ENCODE assay signal across 1 cellular context in genomic region chr1:234478481-234479309, GRCh38.
TF ChIP-seq lines count a peak whose summit lies in the region.

Gene TARBP1, minus strand, starts transcription at chr1:234479179. Its CDS starts 76 bp downstream, at chr1:234479103.

TF ChIP-seq in HEK293, 187 proteins besides CTCF, POLR2A, EP300 and RAD21 (continued from another document and continues in another):
- TF ChIP-seq, protein P1, sequence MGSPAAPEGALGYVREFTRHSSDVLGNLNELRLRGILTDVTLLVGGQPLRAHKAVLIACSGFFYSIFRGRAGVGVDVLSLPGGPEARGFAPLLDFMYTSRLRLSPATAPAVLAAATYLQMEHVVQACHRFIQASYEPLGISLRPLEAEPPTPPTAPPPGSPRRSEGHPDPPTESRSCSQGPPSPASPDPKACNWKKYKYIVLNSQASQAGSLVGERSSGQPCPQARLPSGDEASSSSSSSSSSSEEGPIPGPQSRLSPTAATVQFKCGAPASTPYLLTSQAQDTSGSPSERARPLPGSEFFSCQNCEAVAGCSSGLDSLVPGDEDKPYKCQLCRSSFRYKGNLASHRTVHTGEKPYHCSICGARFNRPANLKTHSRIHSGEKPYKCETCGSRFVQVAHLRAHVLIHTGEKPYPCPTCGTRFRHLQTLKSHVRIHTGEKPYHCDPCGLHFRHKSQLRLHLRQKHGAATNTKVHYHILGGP (tag by site-specific recombination; IDR thresholded peaks at IDR 0.05): no peak
- TF ChIP-seq ZNF366 (tag by site-specific recombination; conservative IDR thresholded peaks at IDR 0.05): no peak
- TF ChIP-seq ZEB2 (tag by site-specific recombination; IDR thresholded peaks at IDR 0.05): peak; percentile 28; the same call in 1 of the 2 replicates
- no peak for TF ChIP-seq ZFP41 (tag by site-specific recombination; IDR thresholded peaks at IDR 0.05; ENCODE audit: borderline replicate concordance)
- no peak for TF ChIP-seq ZNF138 (tag by site-specific recombination; IDR thresholded peaks at IDR 0.05; ENCODE audit: borderline replicate concordance)
- TF ChIP-seq ZNF600 (tag by site-specific recombination; IDR thresholded peaks at IDR 0.05): peak; percentile 68
- TF ChIP-seq OSR2 (tag by site-specific recombination; IDR thresholded peaks at IDR 0.05): no peak
- TF ChIP-seq ZNF155 (tag by site-specific recombination; IDR thresholded peaks at IDR 0.05): no peak
- no peak for TF ChIP-seq KLF9 (tag by site-specific recombination; IDR thresholded peaks at IDR 0.05; ENCODE audit: low read depth)
- no peak for TF ChIP-seq ZNF521 (tag by site-specific recombination; IDR thresholded peaks at IDR 0.05)
- TF ChIP-seq ZNF571 (tag by site-specific recombination; IDR thresholded peaks at IDR 0.05): no peak
- no peak for TF ChIP-seq ZNF354C (tag by site-specific recombination; IDR thresholded peaks at IDR 0.05; ENCODE audit: borderline replicate concordance, low read depth)
- TF ChIP-seq, protein P2, sequence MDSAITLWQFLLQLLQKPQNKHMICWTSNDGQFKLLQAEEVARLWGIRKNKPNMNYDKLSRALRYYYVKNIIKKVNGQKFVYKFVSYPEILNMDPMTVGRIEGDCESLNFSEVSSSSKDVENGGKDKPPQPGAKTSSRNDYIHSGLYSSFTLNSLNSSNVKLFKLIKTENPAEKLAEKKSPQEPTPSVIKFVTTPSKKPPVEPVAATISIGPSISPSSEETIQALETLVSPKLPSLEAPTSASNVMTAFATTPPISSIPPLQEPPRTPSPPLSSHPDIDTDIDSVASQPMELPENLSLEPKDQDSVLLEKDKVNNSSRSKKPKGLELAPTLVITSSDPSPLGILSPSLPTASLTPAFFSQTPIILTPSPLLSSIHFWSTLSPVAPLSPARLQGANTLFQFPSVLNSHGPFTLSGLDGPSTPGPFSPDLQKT (IDR thresholded peaks at IDR 0.05; ENCODE audit: borderline replicate concordance, low read depth, low read length): no peak
- TF ChIP-seq ZBTB17 (tag by site-specific recombination; IDR thresholded peaks at IDR 0.05): no peak
- no peak for TF ChIP-seq ZNF510 (tag by site-specific recombination; IDR thresholded peaks at IDR 0.05; ENCODE audit: insufficient replicate concordance)
- TF ChIP-seq, protein P3, sequence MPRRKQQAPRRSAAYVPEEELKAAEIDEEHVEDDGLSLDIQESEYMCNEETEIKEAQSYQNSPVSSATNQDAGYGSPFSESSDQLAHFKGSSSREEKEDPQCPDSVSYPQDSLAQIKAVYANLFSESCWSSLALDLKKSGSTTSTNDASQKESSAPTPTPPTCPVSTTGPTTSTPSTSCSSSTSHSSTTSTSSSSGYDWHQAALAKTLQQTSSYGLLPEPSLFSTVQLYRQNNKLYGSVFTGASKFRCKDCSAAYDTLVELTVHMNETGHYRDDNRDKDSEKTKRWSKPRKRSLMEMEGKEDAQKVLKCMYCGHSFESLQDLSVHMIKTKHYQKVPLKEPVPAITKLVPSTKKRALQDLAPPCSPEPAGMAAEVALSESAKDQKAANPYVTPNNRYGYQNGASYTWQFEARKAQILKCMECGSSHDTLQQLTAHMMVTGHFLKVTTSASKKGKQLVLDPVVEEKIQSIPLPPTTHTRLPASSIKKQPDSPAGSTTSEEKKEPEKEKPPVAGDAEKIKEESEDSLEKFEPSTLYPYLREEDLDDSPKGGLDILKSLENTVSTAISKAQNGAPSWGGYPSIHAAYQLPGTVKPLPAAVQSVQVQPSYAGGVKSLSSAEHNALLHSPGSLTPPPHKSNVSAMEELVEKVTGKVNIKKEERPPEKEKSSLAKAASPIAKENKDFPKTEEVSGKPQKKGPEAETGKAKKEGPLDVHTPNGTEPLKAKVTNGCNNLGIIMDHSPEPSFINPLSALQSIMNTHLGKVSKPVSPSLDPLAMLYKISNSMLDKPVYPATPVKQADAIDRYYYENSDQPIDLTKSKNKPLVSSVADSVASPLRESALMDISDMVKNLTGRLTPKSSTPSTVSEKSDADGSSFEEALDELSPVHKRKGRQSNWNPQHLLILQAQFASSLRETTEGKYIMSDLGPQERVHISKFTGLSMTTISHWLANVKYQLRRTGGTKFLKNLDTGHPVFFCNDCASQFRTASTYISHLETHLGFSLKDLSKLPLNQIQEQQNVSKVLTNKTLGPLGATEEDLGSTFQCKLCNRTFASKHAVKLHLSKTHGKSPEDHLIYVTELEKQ (tag by site-specific recombination; IDR thresholded peaks at IDR 0.05; ENCODE audit: borderline replicate concordance): no peak
- no peak for TF ChIP-seq ZNF335 (tag by site-specific recombination; conservative IDR thresholded peaks at IDR 0.05)
- no peak for TF ChIP-seq ZNF114 (tag by site-specific recombination; IDR thresholded peaks at IDR 0.05)
- TF ChIP-seq ZFP3 (tag by site-specific recombination; IDR thresholded peaks at IDR 0.05; ENCODE audit: low read depth): no peak
- TF ChIP-seq TCF7L2 (IDR thresholded peaks at IDR 0.05; ENCODE audit: borderline replicate concordance, low read depth, low read length): no peak
- TF ChIP-seq ZNF362 (tag by site-specific recombination; IDR thresholded peaks at IDR 0.05): no peak
- no peak for TF ChIP-seq ZNF132 (tag by site-specific recombination; IDR thresholded peaks at IDR 0.05; ENCODE audit: borderline replicate concordance)
- TF ChIP-seq REPIN1 (tag by site-specific recombination; IDR thresholded peaks at IDR 0.05; ENCODE audit: low read depth): no peak
- peak; percentile 28; the same call in 1 of the 2 replicates for TF ChIP-seq ZNF629 (tag by site-specific recombination; IDR thresholded peaks at IDR 0.05)
- peak; percentile 35; the same call in 1 of the 2 replicates for TF ChIP-seq KLF8 (tag by site-specific recombination; IDR thresholded peaks at IDR 0.05)
- TF ChIP-seq, protein P4, sequence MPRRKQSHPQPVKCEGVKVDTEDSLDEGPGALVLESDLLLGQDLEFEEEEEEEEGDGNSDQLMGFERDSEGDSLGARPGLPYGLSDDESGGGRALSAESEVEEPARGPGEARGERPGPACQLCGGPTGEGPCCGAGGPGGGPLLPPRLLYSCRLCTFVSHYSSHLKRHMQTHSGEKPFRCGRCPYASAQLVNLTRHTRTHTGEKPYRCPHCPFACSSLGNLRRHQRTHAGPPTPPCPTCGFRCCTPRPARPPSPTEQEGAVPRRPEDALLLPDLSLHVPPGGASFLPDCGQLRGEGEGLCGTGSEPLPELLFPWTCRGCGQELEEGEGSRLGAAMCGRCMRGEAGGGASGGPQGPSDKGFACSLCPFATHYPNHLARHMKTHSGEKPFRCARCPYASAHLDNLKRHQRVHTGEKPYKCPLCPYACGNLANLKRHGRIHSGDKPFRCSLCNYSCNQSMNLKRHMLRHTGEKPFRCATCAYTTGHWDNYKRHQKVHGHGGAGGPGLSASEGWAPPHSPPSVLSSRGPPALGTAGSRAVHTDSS (tag by site-specific recombination; IDR thresholded peaks at IDR 0.05): no peak; the same call in 1 of the 2 replicates
- TF ChIP-seq ZNF10 (tag by site-specific recombination; IDR thresholded peaks at IDR 0.05): peak; percentile 70; the same call in 1 of the 2 replicates
- no peak for TF ChIP-seq YY2 (tag by site-specific recombination; IDR thresholded peaks at IDR 0.05)
- peak; percentile 77 for TF ChIP-seq PATZ1 (tag by site-specific recombination; IDR thresholded peaks at IDR 0.05)
- no peak for TF ChIP-seq ZNF623 (tag by site-specific recombination; IDR thresholded peaks at IDR 0.05)
- TF ChIP-seq ZFHX2 (tag by site-specific recombination; conservative IDR thresholded peaks at IDR 0.05): peak; percentile 72
- TF ChIP-seq, protein P5, sequence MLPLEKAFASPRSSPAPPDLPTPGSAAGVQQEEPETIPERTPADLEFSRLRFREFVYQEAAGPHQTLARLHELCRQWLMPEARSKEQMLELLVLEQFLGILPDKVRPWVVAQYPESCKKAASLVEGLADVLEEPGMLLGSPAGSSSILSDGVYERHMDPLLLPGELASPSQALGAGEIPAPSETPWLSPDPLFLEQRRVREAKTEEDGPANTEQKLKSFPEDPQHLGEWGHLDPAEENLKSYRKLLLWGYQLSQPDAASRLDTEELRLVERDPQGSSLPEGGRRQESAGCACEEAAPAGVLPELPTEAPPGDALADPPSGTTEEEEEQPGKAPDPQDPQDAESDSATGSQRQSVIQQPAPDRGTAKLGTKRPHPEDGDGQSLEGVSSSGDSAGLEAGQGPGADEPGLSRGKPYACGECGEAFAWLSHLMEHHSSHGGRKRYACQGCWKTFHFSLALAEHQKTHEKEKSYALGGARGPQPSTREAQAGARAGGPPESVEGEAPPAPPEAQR (tag by site-specific recombination; IDR thresholded peaks at IDR 0.05): no peak
- no peak for TF ChIP-seq ZNF548 (tag by site-specific recombination; IDR thresholded peaks at IDR 0.05)
- no peak for TF ChIP-seq ZNF837 (tag by site-specific recombination; IDR thresholded peaks at IDR 0.05)
- no peak; the same call in 1 of the 2 replicates for TF ChIP-seq WT1 (tag by site-specific recombination; IDR thresholded peaks at IDR 0.05)
- TF ChIP-seq ZNF2 (tag by site-specific recombination; IDR thresholded peaks at IDR 0.05): 0 out of 2 replicates have a peak, but pooled peaks have one; percentile 39
- TF ChIP-seq ZNF692 (tag by site-specific recombination; IDR thresholded peaks at IDR 0.05): peak; percentile 88
- TF ChIP-seq ZNF658 (tag by site-specific recombination; IDR thresholded peaks at IDR 0.05): no peak
- TF ChIP-seq SALL2 (tag by site-specific recombination; IDR thresholded peaks at IDR 0.05; ENCODE audit: borderline replicate concordance): no peak
- TF ChIP-seq, protein P6, sequence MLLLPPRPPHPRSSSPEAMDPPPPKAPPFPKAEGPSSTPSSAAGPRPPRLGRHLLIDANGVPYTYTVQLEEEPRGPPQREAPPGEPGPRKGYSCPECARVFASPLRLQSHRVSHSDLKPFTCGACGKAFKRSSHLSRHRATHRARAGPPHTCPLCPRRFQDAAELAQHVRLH (tag by site-specific recombination; IDR thresholded peaks at IDR 0.05): peak; percentile 29; the same call in 1 of the 2 replicates
- TF ChIP-seq ZBTB26 (tag by site-specific recombination; optimal IDR thresholded peaks at IDR 0.05): peak; percentile 95
- 0 out of 2 replicates have a peak, but pooled peaks have one; percentile 34 for TF ChIP-seq ZNF610 (tag by site-specific recombination; IDR thresholded peaks at IDR 0.05; ENCODE audit: borderline replicate concordance)
- TF ChIP-seq ZNF677 (tag by site-specific recombination; IDR thresholded peaks at IDR 0.05): 0 out of 2 replicates have a peak, but pooled peaks have one; percentile 1
- no peak for TF ChIP-seq ZNF404 (tag by site-specific recombination; IDR thresholded peaks at IDR 0.05)
- TF ChIP-seq ZBTB10 (tag by site-specific recombination; IDR thresholded peaks at IDR 0.05): no peak
- TF ChIP-seq ZNF292 (tag by site-specific recombination; IDR thresholded peaks at IDR 0.05; ENCODE audit: borderline replicate concordance, low read depth): no peak
